11 cellular contexts compared by ENCODE assay signal in the genomic region with DNA sequence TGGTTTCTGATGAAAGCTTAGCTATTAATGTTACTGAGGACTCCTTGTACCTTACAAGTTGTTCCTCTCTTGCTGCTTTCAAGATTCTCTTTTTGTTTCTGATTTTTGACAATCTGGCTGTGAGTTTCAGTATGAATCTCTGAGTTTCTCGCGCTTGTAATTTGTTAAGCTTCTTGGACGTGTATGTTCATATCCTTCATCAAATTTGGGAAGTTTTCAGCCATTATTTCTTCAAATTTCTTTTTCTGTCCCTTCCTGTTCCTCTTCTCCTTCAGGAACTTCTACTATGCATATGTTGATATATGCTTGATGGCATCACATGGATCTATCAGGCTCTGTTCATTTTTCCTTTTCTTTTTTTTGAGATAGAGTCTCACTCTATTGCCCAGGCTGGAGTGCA.
"Had no signal": no experiment of that assay in that cellular context is flagged by ENCODE, and none has a peak within 500 bp of the region (broad histone marks: within the 10 kb centered on the region; RNA-seq: fewer than 3 reads in every experiment).

No MANE protein-coding gene starts in this region.

- H3K4me1 ChIP-seq: HAP-1 had no signal

- H3K36me3 ChIP-seq: HAP-1 had no signal

- H3K4me3 ChIP-seq: GM23248, GM23338, HAP-1 had no signal

- FAIRE-seq: H1, H54 had no signal

- H3K4me2 ChIP-seq: GM23338 had no signal

- DNase-seq: GM23248, GOT3, H7, H9, HCEC 1CT, HFFc6 had no signal

- ATAC-seq: GM23338, HCT116 had no signal

- H3K27ac ChIP-seq: GM23248 had no signal
